In the genomic region with DNA sequence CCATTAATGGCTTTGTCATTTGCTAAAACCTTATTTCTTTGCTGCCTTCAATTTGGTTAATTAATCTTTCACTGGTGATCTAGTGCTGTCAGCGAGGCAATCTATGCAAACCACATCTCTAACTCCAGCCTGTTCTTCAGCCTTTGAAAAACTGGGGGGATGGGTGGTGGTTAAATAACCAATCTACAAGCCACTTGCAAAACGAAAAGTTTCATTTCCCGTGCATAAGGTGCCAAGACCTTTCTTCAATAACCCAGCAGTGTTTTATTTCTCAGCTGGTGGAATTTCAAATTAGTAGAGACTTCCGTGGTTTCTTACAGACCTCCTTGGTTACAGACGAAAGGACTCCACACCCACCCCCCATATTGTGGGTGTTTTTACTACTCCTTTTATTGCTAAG, we compare ENCODE assay signal across 7 cellular contexts.
A peak's percentile ranks its signal among the peaks of the same experiment; 100 is the strongest.
DNase-seq lines count a peak whose midpoint lies in the region; ATAC-seq and FAIRE-seq lines count a peak whose summit lies in the region.

No MANE protein-coding gene starts in this region.

- H3K4me1 Mint-ChIP-seq in T-helper 1 cell treated with Interleukin-12 subunit alpha and Interleukin-12 subunit beta and Interleukin-4 antibody, amounts not matched to agents 30 μg/mL and 1 μg/mL, for 36 hours (ENCODE audit: low read depth) = peaks cover 56% of the 10 kb centered on the region

- H3K4me3 Mint-ChIP-seq in T-helper 1 cell treated with Interleukin-12 subunit alpha and Interleukin-12 subunit beta and Interleukin-4 antibody, amounts not matched to agents 30 μg/mL and 1 μg/mL, for 36 hours = peak overlapping the region; percentile 36

- H3K9me3 Mint-ChIP-seq in T-helper 1 cell treated with Interleukin-12 subunit alpha and Interleukin-12 subunit beta and Interleukin-4 antibody, amounts not matched to agents 30 μg/mL and 1 μg/mL, for 36 hours = no peaks in the 10 kb centered on the region

- H3K27me3 Mint-ChIP-seq in T-helper 1 cell treated with Interleukin-12 subunit alpha and Interleukin-12 subunit beta and Interleukin-4 antibody, amounts not matched to agents 30 μg/mL and 1 μg/mL, for 36 hours (ENCODE audit: low read depth) = no peaks in the 10 kb centered on the region

- peak; percentile 97 for ATAC-seq in HG02943 (IDR thresholded peaks at IDR 0.05; ENCODE audit: low read depth, unreplicated experiment)

- DNase-seq in GM19239 (ENCODE audit: insufficient read length, low spot score) (peak; percentile 49), NCI-H524 treated with DMSO at 0.1 percent for 48 hours (lab: John Stamatoyannopoulos, UW) (no peak), NCI-H510A (lab: John Stamatoyannopoulos, UW) (no peak), T-helper 9 cell (no peak)
- DNase-seq in stimulated activated CD4-positive, alpha-beta T cell treated with anti-CD3 and anti-CD28 coated beads, Interleukin-4, amount 100 ng/mL, for 4 hours = peak; percentile 9 to 11

- peak; percentile 99 for FAIRE-seq in GM19239 (lab: Jason Lieb, UNC)

- peaks cover 9% of the 10 kb centered on the region for H3K36me3 Mint-ChIP-seq in T-helper 1 cell treated with Interleukin-12 subunit alpha and Interleukin-12 subunit beta and Interleukin-4 antibody, amounts not matched to agents 30 μg/mL and 1 μg/mL, for 36 hours (ENCODE audit: low read depth)

- H3K27ac Mint-ChIP-seq in T-helper 1 cell treated with Interleukin-12 subunit alpha and Interleukin-12 subunit beta and Interleukin-4 antibody, amounts not matched to agents 30 μg/mL and 1 μg/mL, for 36 hours = peak overlapping the region; percentile 73

Comparison
In these comparisons a context has a peak if more than half of its experiments do, and no peak if none do; other contexts are left out.
1. DNase-seq: peak in GM19239 (single experiment) and stimulated activated CD4-positive, alpha-beta T cell treated with anti-CD3 and anti-CD28 coated beads, Interleukin-4, amount 100 ng/mL, for 4 hours (2 of 2); none in NCI-H524 treated with DMSO at 0.1 percent for 48 hours (single experiment), NCI-H510A (single experiment) and T-helper 9 cell (single experiment).